ENCODE assay signal across 11 cellular contexts in genomic region chr10:490891-491571, GRCh38.
A peak's percentile ranks its signal among the peaks of the same experiment; 100 is the strongest.
DNase-seq lines count a peak whose midpoint lies in the region; ATAC-seq and TF ChIP-seq lines count a peak whose summit lies in the region.
"Had no signal": no experiment of that assay in that cellular context is flagged by ENCODE, and none has a peak within 500 bp of the region (broad histone marks: within the 10 kb centered on the region; RNA-seq: fewer than 3 reads in every experiment).

No MANE protein-coding gene starts in this region.

- peak; percentile 62 for DNase-seq in ELF-1 (ENCODE audit: low read depth, low spot score)
- peak in 5 of 10 donors; percentile 48 to 68 (median 55) for DNase-seq in dorsolateral prefrontal cortex
- DNase-seq in iris pigment epithelial cell (ENCODE audit: low read depth): peak; percentile 56
- peak; percentile 93 for DNase-seq in sigmoid colon
- DNase-seq in activated CD8-positive, alpha-beta T cell treated with anti-CD3 and anti-CD28 coated beads for 36 hours: no peak
- DNase-seq: activated CD4-positive, alpha-beta T cell treated with anti-CD3 and anti-CD28 coated beads for 4 hours; kidney glomerular epithelial cell had no signal

- H3K9me3 Mint-ChIP-seq in activated CD8-positive, alpha-beta T cell treated with anti-CD3 and anti-CD28 coated beads for 36 hours: no peaks in the 10 kb centered on the region

- no peaks in the 10 kb centered on the region for H3K36me3 ChIP-seq in sigmoid colon
- H3K36me3 ChIP-seq: breast epithelium had no signal

- H3K4me3 ChIP-seq in dorsolateral prefrontal cortex (peak overlapping the region in 21 of 59 donors; percentile 1 to 44 (median 16)), sigmoid colon (peak overlapping the region in 2 of 4 donors; percentile 9 to 17)

- H3K27me3 ChIP-seq in dorsolateral prefrontal cortex: no peaks in the 10 kb centered on the region
- H3K27me3 ChIP-seq in sigmoid colon: no peaks in the 10 kb centered on the region
- H3K27me3 ChIP-seq: breast epithelium had no signal

- no peaks in the 10 kb centered on the region for H3K9me3 ChIP-seq in sigmoid colon
- H3K9me3 ChIP-seq: breast epithelium had no signal

- TF ChIP-seq EP300 in sigmoid colon (IDR thresholded peaks at IDR 0.05): peak; percentile 35 to 98 (median 78)

- no peak overlapping the region for H3K27ac Mint-ChIP-seq in activated CD8-positive, alpha-beta T cell treated with anti-CD3 and anti-CD28 coated beads for 36 hours

- H3K36me3 Mint-ChIP-seq in activated CD8-positive, alpha-beta T cell treated with anti-CD3 and anti-CD28 coated beads for 36 hours (ENCODE audit: low read depth): no peaks in the 10 kb centered on the region

- intact Hi-C loops in dorsolateral prefrontal cortex (cut with DNase I) (no loop called here), sigmoid colon (cut with DNase I) (loop anchor here (5.0 kb wide), 3 partner anchors 34 to 191 kb away; no protein-coding TSS in a partner anchor)
- intact Hi-C loops in activated CD8-positive, alpha-beta T cell treated with anti-CD3 and anti-CD28 coated beads for 36 hours (cut with micrococcal nuclease): no loop called here

- no peak for TF ChIP-seq POLR2A in sigmoid colon (IDR thresholded peaks at IDR 0.05)

- no peaks in the 10 kb centered on the region for H3K4me1 Mint-ChIP-seq in activated CD8-positive, alpha-beta T cell treated with anti-CD3 and anti-CD28 coated beads for 36 hours (ENCODE audit: low read depth)

- CTCF ChIA-PET in activated CD8-positive, alpha-beta T cell treated with anti-CD3 and anti-CD28 coated beads for 36 hours (lab: Charles Lee): no interaction called here

- POLR2A ChIA-PET in activated CD8-positive, alpha-beta T cell treated with anti-CD3 and anti-CD28 coated beads for 36 hours (lab: Charles Lee): interaction anchor here (0.5 kb wide), 1 partner anchor 452 kb away, joined by 3 read pairs; no protein-coding TSS in a partner anchor

- no peak overlapping the region for H3K4me3 Mint-ChIP-seq in activated CD8-positive, alpha-beta T cell treated with anti-CD3 and anti-CD28 coated beads for 36 hours

- peaks cover 0 to 84% (median 77%) of the 10 kb centered on the region in 4 donors for H3K4me1 ChIP-seq in sigmoid colon
- H3K4me1 ChIP-seq: breast epithelium had no signal

- TF ChIP-seq CTCF in dorsolateral prefrontal cortex (IDR thresholded peaks at IDR 0.05 in 54 of 56, conservative IDR thresholded peaks at IDR 0.05 in 2 of 56; ENCODE audit: low read depth in 1 of 56, partially characterized antibody in 56 of 56) (no peak), sigmoid colon (IDR thresholded peaks at IDR 0.05) (no peak)
- no peak for TF ChIP-seq CTCF in activated CD8-positive, alpha-beta T cell treated with anti-CD3 and anti-CD28 coated beads for 36 hours (IDR thresholded peaks at IDR 0.05)

- H3K27ac ChIP-seq in dorsolateral prefrontal cortex (peak overlapping the region in 47 of 59 donors; percentile 5 to 82 (median 58)), sigmoid colon (peak overlapping the region; percentile 82 to 96 (median 90))

- 63 to 77% methylated on average over 23 of the region's 23 CpGs for WGBS in sigmoid colon, 2 donors

- peaks cover 3% of the 10 kb centered on the region for H3K27me3 Mint-ChIP-seq in activated CD8-positive, alpha-beta T cell treated with anti-CD3 and anti-CD28 coated beads for 36 hours

- no peak for ATAC-seq in HG03520 (IDR thresholded peaks at IDR 0.05; ENCODE audit: unreplicated experiment)
- ATAC-seq in HG03025 (IDR thresholded peaks at IDR 0.05; ENCODE audit: low FRiP score, unreplicated experiment): no peak
- no peak for ATAC-seq in GM21619 (IDR thresholded peaks at IDR 0.05; ENCODE audit: unreplicated experiment)
- ATAC-seq in activated CD8-positive, alpha-beta T cell treated with anti-CD3 and anti-CD28 coated beads for 36 hours: no peak
